1 cellular context compared by ENCODE assay signal in genomic region chr5:115841382-115842088, GRCh38.
A peak's percentile ranks its signal among the peaks of the same experiment; 100 is the strongest.
TF ChIP-seq lines count a peak whose summit lies in the region.

Gene AP3S1, plus strand, starts transcription at chr5:115841935. Its CDS starts 103 bp downstream, at chr5:115842038.
Gene ATG12, minus strand, starts transcription at chr5:115841565. Its CDS starts 13 bp downstream, at chr5:115841552.

TF ChIP-seq in K562, 482 proteins besides CTCF, POLR2A, EP300 and RAD21 (continued from another document and continues in another):
- TF ChIP-seq ZNF639 (CRISPR knock-in tag; conservative IDR thresholded peaks at IDR 0.05 in 1 of 2, IDR thresholded peaks at IDR 0.05 in 1 of 2) (peak in 1 of 2 experiments; percentile 70; a peak in 1 of 4 replicates), FOXP4 (CRISPR knock-in tag; IDR thresholded peaks at IDR 0.05; ENCODE audit: borderline replicate concordance) (0 out of 2 replicates have a peak, but pooled peaks have one; percentile 81), MLLT1 (IDR thresholded peaks at IDR 0.05) (no peak), MTA1 (IDR thresholded peaks at IDR 0.05; ENCODE audit: borderline replicate concordance) (no peak), ZNF146 (CRISPR knock-in tag; IDR thresholded peaks at IDR 0.05; ENCODE audit: unreplicated experiment) (no peak), POLR3G (IDR thresholded peaks at IDR 0.05; ENCODE audit: extremely low read depth, insufficient read length, insufficient replicate concordance) (no peak), ZSCAN29 (IDR thresholded peaks at IDR 0.05) (no peak), MCM5 (IDR thresholded peaks at IDR 0.05; ENCODE audit: low read depth) (no peak), GATAD2B (IDR thresholded peaks at IDR 0.05; ENCODE audit: borderline replicate concordance) (no peak), CEBPB (tag; IDR thresholded peaks at IDR 0.05) (no peak), TCF15 (CRISPR knock-in tag; IDR thresholded peaks at IDR 0.05) (no peak), ZNF24 (IDR thresholded peaks at IDR 0.05) (0 out of 2 replicates have a peak, but pooled peaks have one; percentile 8), TRIM24 (IDR thresholded peaks at IDR 0.05) (no peak; a peak in 1 of 4 replicates), CBFA2T3 (IDR thresholded peaks at IDR 0.05) (no peak), CREB1 (IDR thresholded peaks at IDR 0.05) (peak; percentile 84), CREB1 (CRISPR knock-in tag; IDR thresholded peaks at IDR 0.05) (peak; percentile 81), ZZZ3 (IDR thresholded peaks at IDR 0.05) (no peak), MTF1 (CRISPR knock-in tag; IDR thresholded peaks at IDR 0.05; ENCODE audit: borderline replicate concordance) (no peak), FOXP1 (CRISPR knock-in tag; IDR thresholded peaks at IDR 0.05) (0 out of 2 replicates have a peak, but pooled peaks have one; percentile 8), ZNF316 (IDR thresholded peaks at IDR 0.05) (no peak), BRF1 (IDR thresholded peaks at IDR 0.05; ENCODE audit: borderline replicate concordance, extremely low read depth, insufficient read length) (no peak), MTA2 (IDR thresholded peaks at IDR 0.05; ENCODE audit: low read depth) (no peak), SNRNP70 (optimal IDR thresholded peaks at IDR 0.05; ENCODE audit: low read depth, low read length) (no peak), HBP1 (CRISPR knock-in tag; IDR thresholded peaks at IDR 0.05) (0 out of 2 replicates have a peak, but pooled peaks have one; percentile 59), CBX8 (IDR thresholded peaks at IDR 0.05; ENCODE audit: borderline replicate concordance, extremely low read depth, low read depth, low read length, poor library complexity, severe bottlenecking) (no peak), ZNF449 (CRISPR knock-in tag; IDR thresholded peaks at IDR 0.05) (no peak), ZNF785 (CRISPR knock-in tag; IDR thresholded peaks at IDR 0.05) (no peak), U2AF1 (optimal IDR thresholded peaks at IDR 0.05; ENCODE audit: low read depth, low read length) (no peak), SIRT6 (IDR thresholded peaks at IDR 0.05; ENCODE audit: low read depth, low read length) (no peak), SMARCA5 (IDR thresholded peaks at IDR 0.05) (no peak), TCFL5 (CRISPR knock-in tag; conservative IDR thresholded peaks at IDR 0.05) (no peak), ZNF318 (IDR thresholded peaks at IDR 0.05; ENCODE audit: borderline replicate concordance in 1 of 2, low read depth in 1 of 2) (no peak), PHTF2 (CRISPR knock-in tag; IDR thresholded peaks at IDR 0.05) (no peak), ZBTB5 (IDR thresholded peaks at IDR 0.05) (no peak), ARID4B (CRISPR knock-in tag; IDR thresholded peaks at IDR 0.05) (peak; percentile 7; the same call in 1 of the 2 replicates), HNRNPL (IDR thresholded peaks at IDR 0.05; ENCODE audit: low read depth, low read length) (no peak)
